17 cellular contexts compared by ENCODE assay signal in the genomic region with DNA sequence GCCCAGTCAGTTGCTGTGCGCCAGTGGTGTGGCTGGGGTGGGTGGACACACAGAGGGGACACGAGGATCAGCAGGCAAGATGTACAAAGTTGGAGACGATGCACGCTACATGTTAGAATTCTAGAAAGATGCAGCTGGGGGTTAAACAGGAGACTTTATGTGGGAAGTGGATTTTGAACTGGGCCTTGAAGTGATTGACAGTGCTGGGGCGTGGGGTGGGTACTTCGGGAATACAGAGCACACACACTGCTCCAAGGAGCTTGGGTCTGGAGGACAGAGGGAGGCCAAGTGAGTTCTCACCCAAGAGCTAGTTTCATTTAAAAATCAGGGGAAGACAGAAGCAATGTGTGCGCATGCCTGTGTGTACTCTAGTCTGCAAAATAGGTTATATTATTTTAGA.
"Had no signal": no experiment of that assay in that cellular context is flagged by ENCODE, and none has a peak within 500 bp of the region (broad histone marks: within the 10 kb centered on the region; RNA-seq: fewer than 3 reads in every experiment).

No MANE protein-coding gene starts in this region.

- FAIRE-seq: keratinocyte, urothelium cell line had no signal

- H3K9me3 ChIP-seq: gastrocnemius medialis, left ventricle myocardium inferior, stomach had no signal

- H3K27ac Mint-ChIP-seq: activated T-helper 17 cell treated with anti-CD3 and anti-CD28 coated beads, Interleukin-2, amount 50 U/mL, for 72 hours; memory B cell had no signal

- H3K27me3 Mint-ChIP-seq: activated T-helper 17 cell treated with anti-CD3 and anti-CD28 coated beads, Interleukin-2, amount 50 U/mL, for 72 hours; memory B cell had no signal

- H3K4me2 ChIP-seq: neural progenitor cell had no signal

- H3K9ac ChIP-seq: neural progenitor cell had no signal

- H3K4me3 Mint-ChIP-seq: activated T-helper 17 cell treated with anti-CD3 and anti-CD28 coated beads, Interleukin-2, amount 50 U/mL, for 72 hours; memory B cell; neural progenitor cell had no signal

- DNase-seq: activated CD4-positive, alpha-beta T cell treated with anti-CD3 and anti-CD28 coated beads, Interleukin-2, amount 50 U/mL, for 48 hours; activated CD4-positive, CD25-positive, alpha-beta regulatory T cell treated with anti-CD3 and anti-CD28 coated beads, Interleukin-2, amount 50 U/mL, for 72 hours; activated naive CD4-positive, alpha-beta T cell treated with anti-CD3 and anti-CD28 coated beads, Interleukin-2, amount 50 U/mL, for 16 hours; effector CD4-positive, alpha-beta T cell; gastrocnemius medialis; left ventricle myocardium inferior; retina; stimulated activated CD4-positive, alpha-beta T cell treated with anti-CD3 and anti-CD28 coated beads, Interleukin-15, amount 100 ng/mL, for 24 hours; stimulated activated CD4-positive, alpha-beta T cell treated with anti-CD3 and anti-CD28 coated beads, Interleukin-4, amount 100 ng/mL, for 24 hours; stomach; T-helper 9 cell had no signal

- H3K36me3 Mint-ChIP-seq: memory B cell had no signal

- H3K27me3 ChIP-seq: gastrocnemius medialis, neural progenitor cell, stomach had no signal

- H3K27ac ChIP-seq: epithelial cell of prostate, gastrocnemius medialis, neural progenitor cell, stomach had no signal

- H2AFZ ChIP-seq: neural progenitor cell had no signal

- H3K36me3 ChIP-seq: gastrocnemius medialis, left ventricle myocardium inferior, neural progenitor cell had no signal

- H3K4me3 ChIP-seq: gastrocnemius medialis, left ventricle myocardium inferior, neural progenitor cell, stomach had no signal

- H3K9me3 Mint-ChIP-seq: activated T-helper 17 cell treated with anti-CD3 and anti-CD28 coated beads, Interleukin-2, amount 50 U/mL, for 72 hours; memory B cell; neural progenitor cell had no signal
